ENCODE assay signal across 1 cellular context in genomic region chr17:18314059-18314730, GRCh38.
TF ChIP-seq lines count a peak whose summit lies in the region.

No MANE protein-coding gene starts in this region.

TF ChIP-seq in HepG2, 621 proteins besides CTCF, POLR2A, EP300 and RAD21 (continued from another document and continues in another):
- TF ChIP-seq PRDM15 (CRISPR knock-in tag; IDR thresholded peaks at IDR 0.05) (0 out of 2 replicates have a peak, but pooled peaks have one; percentile 15), ZNF576 (CRISPR knock-in tag; IDR thresholded peaks at IDR 0.05) (0 out of 2 replicates have a peak, but pooled peaks have one; percentile 68), AHDC1 (CRISPR knock-in tag; IDR thresholded peaks at IDR 0.05; ENCODE audit: borderline replicate concordance) (no peak), ARID5B (CRISPR knock-in tag; IDR thresholded peaks at IDR 0.05) (no peak), HNRNPUL1 (IDR thresholded peaks at IDR 0.05; ENCODE audit: low read depth, low read length) (no peak), RFX1 (IDR thresholded peaks at IDR 0.05) (no peak), NPAS2 (CRISPR knock-in tag; IDR thresholded peaks at IDR 0.05; ENCODE audit: borderline replicate concordance) (no peak), HMGXB3 (CRISPR knock-in tag; IDR thresholded peaks at IDR 0.05; ENCODE audit: borderline replicate concordance) (no peak), TAF1 (CRISPR knock-in tag; IDR thresholded peaks at IDR 0.05) (no peak; the same call in 1 of the 2 replicates), ZNF446 (CRISPR knock-in tag; IDR thresholded peaks at IDR 0.05) (0 out of 2 replicates have a peak, but pooled peaks have one; percentile 30), BATF2 (CRISPR knock-in tag; IDR thresholded peaks at IDR 0.05) (no peak), FOSL2 (CRISPR knock-in tag; IDR thresholded peaks at IDR 0.05) (no peak), ARNTL (CRISPR knock-in tag; IDR thresholded peaks at IDR 0.05) (no peak), MAX (IDR thresholded peaks at IDR 0.05) (no peak), MEF2D (CRISPR knock-in tag; IDR thresholded peaks at IDR 0.05) (no peak), ZNF746 (CRISPR knock-in tag; IDR thresholded peaks at IDR 0.05) (no peak), SUZ12 (IDR thresholded peaks at IDR 0.05; ENCODE audit: low read depth, low read length) (no peak), RBM39 (IDR thresholded peaks at IDR 0.05; ENCODE audit: low read depth, low read length, poor library complexity, severe bottlenecking) (no peak), KMT2B (CRISPR knock-in tag; IDR thresholded peaks at IDR 0.05) (no peak), ZNF674 (CRISPR knock-in tag; IDR thresholded peaks at IDR 0.05; ENCODE audit: low read depth) (no peak), HNF1A (IDR thresholded peaks at IDR 0.05; ENCODE audit: low read depth) (no peak), HNF1A (CRISPR knock-in tag; IDR thresholded peaks at IDR 0.05; ENCODE audit: borderline replicate concordance) (no peak), TOE1 (CRISPR knock-in tag; IDR thresholded peaks at IDR 0.05) (no peak), MATR3 (CRISPR knock-in tag; IDR thresholded peaks at IDR 0.05) (no peak), ZBTB42 (CRISPR knock-in tag; IDR thresholded peaks at IDR 0.05) (no peak), ZBTB43 (CRISPR knock-in tag; conservative IDR thresholded peaks at IDR 0.05) (no peak), CREM (IDR thresholded peaks at IDR 0.05) (no peak), CREM (CRISPR knock-in tag; IDR thresholded peaks at IDR 0.05) (no peak), ZNF24 (IDR thresholded peaks at IDR 0.05) (no peak), ZFP36L1 (CRISPR knock-in tag; IDR thresholded peaks at IDR 0.05) (no peak), ZNF121 (CRISPR knock-in tag; IDR thresholded peaks at IDR 0.05) (0 out of 2 replicates have a peak, but pooled peaks have one; percentile 8), DNMT3B (CRISPR knock-in tag; conservative IDR thresholded peaks at IDR 0.05) (no peak), ETV5 (CRISPR knock-in tag; IDR thresholded peaks at IDR 0.05; ENCODE audit: borderline replicate concordance) (no peak)
